1 cellular context compared by ENCODE assay signal in genomic region chrX:103793541-103793932, GRCh38.
TF ChIP-seq lines count a peak whose summit lies in the region.

No MANE protein-coding gene starts in this region.

TF ChIP-seq in H1, 55 proteins besides CTCF, POLR2A, EP300 and RAD21:
- TF ChIP-seq NANOG (IDR thresholded peaks at IDR 0.05; ENCODE audit: insufficient read depth, low read depth, low read length, poor library complexity, severe bottlenecking): no peak
- peak; percentile 34; the same call in 1 of the 2 replicates for TF ChIP-seq SRF (IDR thresholded peaks at IDR 0.05; ENCODE audit: low read depth, low read length)
